Comparison of ENCODE assay signal across 19 cellular contexts in genomic region chr1:154725841-154726240, GRCh38.
"Had no signal": no experiment of that assay in that cellular context is flagged by ENCODE, and none has a peak within 500 bp of the region (broad histone marks: within the 10 kb centered on the region; RNA-seq: fewer than 3 reads in every experiment).

No MANE protein-coding gene starts in this region.

- ATAC-seq: body of pancreas; gastrocnemius medialis; mucosa of descending colon; naive thymus-derived CD8-positive, alpha-beta T cell; sciatic nerve had no signal

- H3K36me3 ChIP-seq: colonic mucosa, gastrocnemius medialis, left ventricle myocardium inferior, spleen, tibial nerve had no signal

- H3K4me3 Mint-ChIP-seq: activated naive CD8-positive, alpha-beta T cell treated with anti-CD3 and anti-CD28 coated beads for 36 hours; naive thymus-derived CD8-positive, alpha-beta T cell had no signal

- H3K9me3 Mint-ChIP-seq: activated naive CD8-positive, alpha-beta T cell treated with anti-CD3 and anti-CD28 coated beads for 36 hours; naive thymus-derived CD8-positive, alpha-beta T cell had no signal

- H3K27me3 ChIP-seq: body of pancreas, colonic mucosa, gastrocnemius medialis had no signal

- H3K9me3 ChIP-seq: body of pancreas, colonic mucosa, gastrocnemius medialis, left ventricle myocardium inferior, mucosa of descending colon, spleen, tibial nerve had no signal

- H3K27ac ChIP-seq: body of pancreas, colonic mucosa, gastrocnemius medialis, left ventricle myocardium inferior, parathyroid adenoma, spleen, tibial nerve had no signal

- H3K4me1 ChIP-seq: body of pancreas, colonic mucosa, parathyroid adenoma had no signal

- H3K27ac Mint-ChIP-seq: activated naive CD8-positive, alpha-beta T cell treated with anti-CD3 and anti-CD28 coated beads for 36 hours; naive thymus-derived CD8-positive, alpha-beta T cell had no signal

- H3K9ac ChIP-seq: parathyroid adenoma had no signal

- H3K36me3 Mint-ChIP-seq: activated naive CD8-positive, alpha-beta T cell treated with anti-CD3 and anti-CD28 coated beads for 36 hours; naive thymus-derived CD8-positive, alpha-beta T cell had no signal

- H2AFZ ChIP-seq: parathyroid adenoma had no signal

- H3K4me3 ChIP-seq: body of pancreas, colonic mucosa, gastrocnemius medialis, left ventricle myocardium inferior, mucosa of descending colon, spleen, tibial nerve had no signal

- DNase-seq: activated CD4-positive, CD25-positive, alpha-beta regulatory T cell; activated gamma-delta T cell; activated naive CD8-positive, alpha-beta T cell treated with anti-CD3 and anti-CD28 coated beads for 36 hours; amygdala; body of pancreas; central memory CD4-positive, alpha-beta T cell; colonic mucosa; gastrocnemius medialis; kidney; left ventricle myocardium inferior; mucosa of descending colon; naive thymus-derived CD8-positive, alpha-beta T cell; spleen; stimulated activated naive CD4-positive, alpha-beta T cell treated with Interleukin-2 at 50 U/mL for 16 hours; SW 1271; T-helper 9 cell had no signal
